In genomic region chr20:15584507-15584906, GRCh38 we compare ENCODE assay signal across 26 cellular contexts.
"Had no signal": no experiment of that assay in that cellular context is flagged by ENCODE, and none has a peak within 500 bp of the region (broad histone marks: within the 10 kb centered on the region; RNA-seq: fewer than 3 reads in every experiment).

No MANE protein-coding gene starts in this region.

- H3K9me3 ChIP-seq: neutrophil, ovary, psoas muscle, right atrium auricular region, thoracic aorta, vagina had no signal

- H3K27me3 ChIP-seq: neutrophil, ovary, right atrium auricular region, vagina had no signal

- DNase-seq: activated CD4-positive, alpha-beta T cell treated with anti-CD3 and anti-CD28 coated beads for 4 hours; activated CD4-positive, alpha-beta T cell treated with anti-CD3 and anti-CD28 coated beads, Interleukin-2, amount 50 U/mL, for 48 hours; activated CD4-positive, CD25-positive, alpha-beta regulatory T cell; activated CD8-positive, alpha-beta memory T cell treated with anti-CD3 and anti-CD28 coated beads, Interleukin-2, amount 50 U/mL, for 48 hours; activated naive CD4-positive, alpha-beta T cell treated with Interleukin-2 at 50 U/mL for 16 hours; activated naive CD8-positive, alpha-beta T cell treated with anti-CD3 and anti-CD28 coated beads for 36 hours; activated T-cell treated with anti-CD3 and anti-CD28 coated beads, Interleukin-2, amount 50 U/mL, for 4 hours; central memory CD4-positive, alpha-beta T cell; effector memory CD4-positive, alpha-beta T cell; glutamatergic neuron; hippocampal formation; islet precursor cell; left cardiac atrium; ovary; psoas muscle; stimulated activated CD4-positive, alpha-beta T cell treated with anti-CD3 and anti-CD28 coated beads, Interleukin-4, amount 100 ng/mL, for 24 hours; stimulated activated naive CD4-positive, alpha-beta T cell treated with Interleukin-2 at 50 U/mL for 16 hours had no signal

- H3K27me3 Mint-ChIP-seq: activated naive CD8-positive, alpha-beta T cell treated with anti-CD3 and anti-CD28 coated beads for 36 hours; natural killer cell treated with Interleukin-12 subunit alpha and Interleukin-12 subunit beta and Interleukin-15 and Interleukin-18, amount 100 ng/mL, for 72 hours had no signal

- H3K36me3 ChIP-seq: neutrophil, ovary, right atrium auricular region, thoracic aorta, vagina had no signal

- H3K4me1 Mint-ChIP-seq: activated naive CD8-positive, alpha-beta T cell treated with anti-CD3 and anti-CD28 coated beads for 36 hours; memory B cell had no signal

- ATAC-seq: activated T-cell treated with anti-CD3 and anti-CD28 coated beads, Interleukin-2, amount 50 U/mL, for 4 hours; esophagus mucosa; left cardiac atrium; natural killer cell treated with Interleukin-12 subunit alpha and Interleukin-12 subunit beta and Interleukin-15 and Interleukin-18, amount 100 ng/mL, for 72 hours; psoas muscle had no signal

- H3K27ac Mint-ChIP-seq: activated naive CD8-positive, alpha-beta T cell treated with anti-CD3 and anti-CD28 coated beads for 36 hours; activated T-helper 2 cell treated with anti-CD3 and anti-CD28 coated beads, Interferon-gamma antibody, Interleukin-2, Interleukin-4, amounts not matched to agents 10 μg/mL and 5 μg/mL and 100 μg/mL, durations not matched to agents 14 hours and 24 hours and 36 hours; memory B cell; natural killer cell treated with Interleukin-12 subunit alpha and Interleukin-12 subunit beta and Interleukin-15 and Interleukin-18, amount 100 ng/mL, for 72 hours; type B pancreatic cell had no signal

- H3K4me3 ChIP-seq: ovary, psoas muscle, right atrium auricular region, thoracic aorta, vagina had no signal

- H3K9me3 Mint-ChIP-seq: memory B cell had no signal

- H3K4me1 ChIP-seq: psoas muscle, right atrium auricular region, vagina had no signal

- H3K36me3 Mint-ChIP-seq: activated naive CD8-positive, alpha-beta T cell treated with anti-CD3 and anti-CD28 coated beads for 36 hours; memory B cell; natural killer cell treated with Interleukin-12 subunit alpha and Interleukin-12 subunit beta and Interleukin-15 and Interleukin-18, amount 100 ng/mL, for 72 hours had no signal

- H3K4me3 Mint-ChIP-seq: activated naive CD8-positive, alpha-beta T cell treated with anti-CD3 and anti-CD28 coated beads for 36 hours; activated T-cell treated with anti-CD3 and anti-CD28 coated beads, Interleukin-2, amount 50 U/mL, for 4 hours; memory B cell; natural killer cell treated with Interleukin-12 subunit alpha and Interleukin-12 subunit beta and Interleukin-15 and Interleukin-18, amount 100 ng/mL, for 72 hours; type B pancreatic cell had no signal
